In genomic region chr11:82776377-82776776, GRCh38 we compare ENCODE assay signal across 21 cellular contexts. TPM values are rescaled to one million over a fixed set of nuclear protein-coding genes. Genes with fewer than 3 reads are reported as not detected.
A peak's percentile ranks its signal among the peaks of the same experiment; 100 is the strongest.
DNase-seq lines count a peak whose midpoint lies in the region; ATAC-seq and TF ChIP-seq lines count a peak whose summit lies in the region.
"Had no signal": no experiment of that assay in that cellular context is flagged by ENCODE, and none has a peak within 500 bp of the region (broad histone marks: within the 10 kb centered on the region; RNA-seq: fewer than 3 reads in every experiment).

No MANE protein-coding gene starts in this region.

- H3K4ac ChIP-seq in mesendoderm (ENCODE audit: low read depth, low read length) = no peak overlapping the region

- H3K27me3 ChIP-seq in GM23338 (ENCODE audit: insufficient read depth) (no peaks in the 10 kb centered on the region), mesendoderm (ENCODE audit: insufficient read depth, low read length, poor library complexity) (no peaks in the 10 kb centered on the region)
- H3K27me3 ChIP-seq: uterus had no signal

- H3K9me3 Mint-ChIP-seq in GM23338 = no peaks in the 10 kb centered on the region
- H3K9me3 Mint-ChIP-seq: activated CD4-positive, alpha-beta T cell treated with anti-CD3 and anti-CD28 coated beads, Interleukin-2, amount 10 ng/mL, durations not matched to agents 7 days and 5 days had no signal

- H3K4me2 ChIP-seq in GM23338 (no peak overlapping the region), mesendoderm (ENCODE audit: low read length) (no peak overlapping the region)

- H3K4me1 ChIP-seq in GM23338 (ENCODE audit: insufficient read depth) = no peaks in the 10 kb centered on the region
- H3K4me1 ChIP-seq in mesendoderm (ENCODE audit: control insufficient read depth, low read depth, low read length) = no peaks in the 10 kb centered on the region
- H3K4me1 ChIP-seq: uterus had no signal

- TF ChIP-seq CTCF in GM23338 (conservative IDR thresholded peaks at IDR 0.05; ENCODE audit: low read depth in 2 of 2) (no peak), astrocyte of the spinal cord (IDR thresholded peaks at IDR 0.05; ENCODE audit: low read depth, low read length) (no peak)

- H3K9ac ChIP-seq in mesendoderm (ENCODE audit: low read length) = no peak overlapping the region

- no peak overlapping the region for H3K23ac ChIP-seq in mesendoderm (ENCODE audit: low read length)

- no CpG with 5 or more reads among the region's 2 CpGs for WGBS in mesendoderm (ENCODE audit: extremely low coverage, insufficient coverage, low lambda C conversion rate)

- no peak overlapping the region for H2BK15ac ChIP-seq in mesendoderm (replicated peaks; ENCODE audit: low read depth)

- H3K56ac ChIP-seq in mesendoderm (ENCODE audit: low read length) = no peak overlapping the region

- no peaks in the 10 kb centered on the region for H3K36me3 Mint-ChIP-seq in GM23338 (ENCODE audit: low read depth)

- no peak overlapping the region for H2BK5ac ChIP-seq in mesendoderm (ENCODE audit: low read length)

- H3K79me2 ChIP-seq in GM23338 (replicated peaks; ENCODE audit: insufficient read depth) (no peaks in the 10 kb centered on the region), mesendoderm (ENCODE audit: control insufficient read depth, insufficient read depth, low read length) (no peaks in the 10 kb centered on the region)

- in situ Hi-C loops in astrocyte of the spinal cord (cut with HindIII; ENCODE audit: low sequenced_read_pairs) = no loop called here

- no peak overlapping the region for H4K8ac ChIP-seq in mesendoderm (ENCODE audit: low read depth, low read length)

- no peak overlapping the region for H3K18ac ChIP-seq in mesendoderm (ENCODE audit: low read length)

- H3K79me1 ChIP-seq in mesendoderm (ENCODE audit: low read length) = no peaks in the 10 kb centered on the region

- no peaks in the 10 kb centered on the region for H3K9me2 ChIP-seq in GM23338 (ENCODE audit: insufficient read depth)

- H3K4me3 ChIP-seq in GM23338 (no peak overlapping the region), astrocyte of the spinal cord (ENCODE audit: low read depth, low read length) (no peak overlapping the region), mesendoderm (ENCODE audit: low read length) (no peak overlapping the region)
- H3K4me3 ChIP-seq: uterus had no signal

- DNase-seq in GM23338 (ENCODE audit: low spot score) (no peak), NCI-H69 (lab: John Stamatoyannopoulos, UW) (peak; percentile 87), astrocyte of the spinal cord (ENCODE audit: low read depth, low spot score) (peak; percentile 63), mesendoderm (peak; percentile 32), HuH-7 (ENCODE audit: low spot score) (no peak), activated gamma-delta T cell (lab: John Stamatoyannopoulos, UW) (no peak)
- DNase-seq: activated T-cell treated with anti-CD3 and anti-CD28 coated beads, Interleukin-2, amount 50 U/mL, for 4 hours; effector memory CD4-positive, alpha-beta T cell; NCI-H2081 treated with DMSO at 0.1 percent for 48 hours; NCI-H226; uterus had no signal

- no peak overlapping the region for H3K4me3 Mint-ChIP-seq in GM23338
- H3K4me3 Mint-ChIP-seq: activated CD4-positive, alpha-beta T cell treated with anti-CD3 and anti-CD28 coated beads, Interleukin-2, amount 10 ng/mL, durations not matched to agents 7 days and 5 days; activated T-cell treated with anti-CD3 and anti-CD28 coated beads, Interleukin-2, amount 50 U/mL, for 4 hours; brain; memory B cell; naive thymus-derived CD4-positive, alpha-beta T cell; stimulated activated naive CD8-positive, alpha-beta T cell treated with anti-CD3 and anti-CD28 coated beads, Interleukin-15, amount 100 ng/mL, for 72 hours had no signal

- no peaks in the 10 kb centered on the region for H3K36me3 ChIP-seq in GM23338 (ENCODE audit: insufficient read depth)
- H3K36me3 ChIP-seq in mesendoderm (ENCODE audit: control insufficient read depth, insufficient read depth, low read length) = no peaks in the 10 kb centered on the region
- H3K36me3 ChIP-seq: uterus had no signal

- no peak overlapping the region for H2AK5ac ChIP-seq in mesendoderm (ENCODE audit: low read length)

- no peak overlapping the region for H4K5ac ChIP-seq in mesendoderm (ENCODE audit: low read length)

- peak; percentile 29; the same call in 2 of the 3 replicates for ATAC-seq in GM23338
- no peak for ATAC-seq in HG02588 (IDR thresholded peaks at IDR 0.05; ENCODE audit: unreplicated experiment)
- ATAC-seq in SK-N-SH treated with all-trans-retinoic acid at 6 μM for 48 hours = no peak

- H4K20me1 ChIP-seq in GM23338 (replicated peaks; ENCODE audit: insufficient read depth) = no peaks in the 10 kb centered on the region

- H3K27me3 Mint-ChIP-seq in GM23338 (ENCODE audit: insufficient read depth, low read depth, poor library complexity) = no peaks in the 10 kb centered on the region
- H3K27me3 Mint-ChIP-seq: brain; progenitor cell of endocrine pancreas; stimulated activated naive CD8-positive, alpha-beta T cell treated with anti-CD3 and anti-CD28 coated beads, Interleukin-15, amount 100 ng/mL, for 72 hours had no signal

- no peaks in the 10 kb centered on the region for H3K4me1 Mint-ChIP-seq in GM23338
- H3K4me1 Mint-ChIP-seq: activated CD4-positive, alpha-beta T cell treated with anti-CD3 and anti-CD28 coated beads, Interleukin-2, amount 10 ng/mL, durations not matched to agents 7 days and 5 days; brain; stimulated activated naive CD8-positive, alpha-beta T cell treated with anti-CD3 and anti-CD28 coated beads, Interleukin-15, amount 100 ng/mL, for 72 hours had no signal

- H3K27ac ChIP-seq in GM23338 (ENCODE audit: low read depth) (no peak overlapping the region), mesendoderm (ENCODE audit: low read depth, low read length) (no peak overlapping the region)
- H3K27ac ChIP-seq: C4-2B, uterus had no signal

- no peaks in the 10 kb centered on the region for H3F3A ChIP-seq in GM23338 (replicated peaks; ENCODE audit: low read depth)

- H3K27ac Mint-ChIP-seq in GM23338 = no peak overlapping the region
- H3K27ac Mint-ChIP-seq: activated CD4-positive, alpha-beta T cell treated with anti-CD3 and anti-CD28 coated beads, Interleukin-2, amount 10 ng/mL, durations not matched to agents 7 days and 5 days; brain; memory B cell; naive thymus-derived CD4-positive, alpha-beta T cell; progenitor cell of endocrine pancreas; stimulated activated naive CD8-positive, alpha-beta T cell treated with anti-CD3 and anti-CD28 coated beads, Interleukin-15, amount 100 ng/mL, for 72 hours had no signal

- H2AFZ ChIP-seq in GM23338 = no peak overlapping the region

- H2BK120ac ChIP-seq in mesendoderm (ENCODE audit: low read depth, low read length) = no peak overlapping the region

TF ChIP-seq in GM23338, 12 proteins besides CTCF, POLR2A, EP300 and RAD21 (continues in another document):
- no peak for TF ChIP-seq REST (IDR thresholded peaks at IDR 0.05; ENCODE audit: unreplicated experiment)
- TF ChIP-seq ZNF114 (CRISPR knock-in tag; IDR thresholded peaks at IDR 0.05) = no peak

TF ChIP-seq in SK-N-SH treated with all-trans-retinoic acid at 6 μM for 48 hours, 23 proteins besides CTCF, POLR2A, EP300 and RAD21 (continues in another document):
- no peak for TF ChIP-seq CREB5 (CRISPR knock-in tag; IDR thresholded peaks at IDR 0.05; ENCODE audit: low read depth)
- TF ChIP-seq TSHZ2 (CRISPR knock-in tag; IDR thresholded peaks at IDR 0.05) = no peak
- no peak for TF ChIP-seq PPARA (CRISPR knock-in tag; IDR thresholded peaks at IDR 0.05; ENCODE audit: borderline replicate concordance)
- TF ChIP-seq ZNF8 (CRISPR knock-in tag; IDR thresholded peaks at IDR 0.05) = no peak
- no peak for TF ChIP-seq ARNTL (CRISPR knock-in tag; IDR thresholded peaks at IDR 0.05; ENCODE audit: borderline replicate concordance, low read depth)
- no peak for TF ChIP-seq TOX (CRISPR knock-in tag; IDR thresholded peaks at IDR 0.05; ENCODE audit: borderline replicate concordance)
- no peak for TF ChIP-seq ZNF70 (CRISPR knock-in tag; IDR thresholded peaks at IDR 0.05)
- TF ChIP-seq ZNF565 (CRISPR knock-in tag; conservative IDR thresholded peaks at IDR 0.05; ENCODE audit: low read depth) = no peak
- TF ChIP-seq SNAI2 (CRISPR knock-in tag; IDR thresholded peaks at IDR 0.05) = no peak
- no peak for TF ChIP-seq ESRRG (CRISPR knock-in tag; IDR thresholded peaks at IDR 0.05)

RNA-seq across cellular contexts. Expression of gene FAM181B, which starts 42.7 kb away (rescaled TPM):
- 0.87 and 1.5 TPM in 2 replicates for total RNA-seq in GM23338 (2014; rRNA removed; shearing (Covaris generic))
- polyA plus RNA-seq in GM23338 (2016; fragmentation: Nextera tagmentation; extraction: Ambion mirVana) = 0.23 and 0.36 TPM in 2 replicates
- polyA plus RNA-seq in mesendoderm (2013, experiment 1 of 2) = 0.44 TPM
- 0.48 TPM for polyA plus RNA-seq in mesendoderm (2013, experiment 2 of 2)
- total RNA-seq: activated CD4-positive, alpha-beta T cell treated with anti-CD3 and anti-CD28 coated beads, Interleukin-2, amount 10 ng/mL, durations not matched to agents 7 days and 5 days; activated T-cell treated with anti-CD3 and anti-CD28 coated beads, Interleukin-2, amount 50 U/mL, for 4 hours; OCI-LY7 had no signal

Comparison
In these comparisons a context has a peak if more than half of its experiments do, and no peak if none do; other contexts are left out.
1. DNase-seq: peak in NCI-H69 (single experiment), astrocyte of the spinal cord (single experiment) and mesendoderm (single experiment); none in GM23338 (single experiment), HuH-7 (single experiment) and activated gamma-delta T cell (single experiment).